Comparison of ENCODE assay signal across 8 cellular contexts in the genomic region with DNA sequence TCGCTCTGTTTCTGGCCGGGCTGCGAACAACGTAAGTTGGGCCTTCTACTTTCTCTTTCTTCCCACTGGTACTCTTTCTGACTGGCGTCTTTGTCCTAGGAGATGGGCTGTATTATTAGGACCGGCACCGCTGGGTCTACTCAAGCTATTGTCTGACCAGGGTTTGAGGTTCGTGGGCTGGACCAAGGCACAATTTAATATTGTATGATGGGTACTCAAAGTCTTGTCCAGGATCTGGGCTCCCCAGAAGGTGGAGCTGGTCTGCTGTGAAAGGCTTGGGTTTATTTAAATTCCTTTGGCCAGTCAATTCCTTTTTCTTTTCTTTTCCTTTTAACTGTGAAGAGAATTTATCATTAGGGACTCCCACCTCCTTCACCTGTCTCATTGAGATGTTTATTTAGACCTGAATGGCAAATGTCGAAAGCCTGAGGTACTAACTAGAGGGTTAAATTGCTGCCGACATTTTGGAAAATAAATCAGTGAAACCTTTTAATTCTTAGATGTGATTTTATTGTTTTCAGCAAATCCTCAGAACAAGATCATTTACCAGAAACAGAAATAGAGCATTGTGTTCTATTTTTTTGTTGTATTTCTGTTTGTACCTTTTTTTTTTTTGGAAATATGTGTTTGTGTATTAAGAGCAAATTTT. TPM values are rescaled to one million over a fixed set of nuclear protein-coding genes. Genes with fewer than 3 reads are reported as not detected.
A peak's percentile ranks its signal among the peaks of the same experiment; 100 is the strongest.
DNase-seq lines count a peak whose midpoint lies in the region; ATAC-seq and TF ChIP-seq lines count a peak whose summit lies in the region.

No MANE protein-coding gene starts in this region.

- no TSS peak for BruUV-seq in IMR-90 (replicated peaks; lab: Mats Ljungman, UMichigan)

- H4K91ac ChIP-seq in IMR-90 (ENCODE audit: insufficient read depth, low read depth, low read length) = peak overlapping the region; percentile 33; the same call in 1 of the 2 replicates

- H3K23ac ChIP-seq in IMR-90 (ENCODE audit: low read depth, low read length) = 0 out of 2 replicates have a peak overlapping the region, but pooled peaks have one; percentile 41

- peak; percentile 9 for ATAC-seq in GM19452 (IDR thresholded peaks at IDR 0.05; ENCODE audit: unreplicated experiment)
- peak; percentile 72 for ATAC-seq in IMR-90 (ENCODE audit: low read depth)

- H4K5ac ChIP-seq in IMR-90 (ENCODE audit: low read depth, low read length) = peak overlapping the region; percentile 62

- H3K27me3 Mint-ChIP-seq in activated CD4-positive, alpha-beta memory T cell treated with anti-CD3 and anti-CD28 coated beads for 36 hours = peaks cover 39% of the 10 kb centered on the region

- peak overlapping the region; percentile 79 for H3K4me2 ChIP-seq in IMR-90 (ENCODE audit: low read depth, low read length)

- no CpG with 5 or more reads among the region's 10 CpGs for WGBS in IMR-90 (ENCODE audit: extremely low coverage in 2 of 2, insufficient read length in 1 of 2), 2 experiments

- peak overlapping the region; percentile 24 for H3K27ac Mint-ChIP-seq in activated CD4-positive, alpha-beta memory T cell treated with anti-CD3 and anti-CD28 coated beads for 36 hours

- H2BK5ac ChIP-seq in IMR-90 (ENCODE audit: low read depth, low read length, poor library complexity, severe bottlenecking) = peak overlapping the region; percentile 69

- H2AFZ ChIP-seq in IMR-90 (replicated peaks; ENCODE audit: low read length, poor library complexity) (peak overlapping the region; percentile 94), neuron (ENCODE audit: low read depth, low read length) (peak overlapping the region; percentile 83)

- H3K4me1 ChIP-seq in IMR-90 (ENCODE audit: control insufficient read depth, insufficient read depth, low read length) (peaks cover 6% of the 10 kb centered on the region; the same call in 1 of the 2 replicates), neuron (ENCODE audit: insufficient read depth, low read length) (peaks cover 18% of the 10 kb centered on the region)

- CTCF ChIA-PET in IMR-90 (lab: Yijun Ruan, JAX) = interaction anchor here (0.6 to 1.6 kb wide), 6 partner anchors 13 to 1149 kb away, joined by 3 to 5 read pairs (median 3); no protein-coding TSS in a partner anchor
- CTCF ChIA-PET in activated CD4-positive, alpha-beta memory T cell treated with anti-CD3 and anti-CD28 coated beads for 36 hours (lab: Charles Lee) = interaction anchor here (1.4 to 1.5 kb wide), 2 partner anchors 15 to 68 kb away, joined by 3 to 4 read pairs; no protein-coding TSS in a partner anchor

- peak overlapping the region; percentile 64 for H3K27ac ChIP-seq in IMR-90 (ENCODE audit: insufficient read depth, low read length)

- POLR2A ChIA-PET in IMR-90 (lab: Charles Lee; ENCODE audit: unreplicated experiment) = no interaction called here
- POLR2A ChIA-PET in activated CD4-positive, alpha-beta memory T cell treated with anti-CD3 and anti-CD28 coated beads for 36 hours (lab: Charles Lee) = no interaction called here

- H4K8ac ChIP-seq in IMR-90 (ENCODE audit: low read depth in 2 of 2, low read length in 2 of 2) = peak overlapping the region; percentile 18 to 88

- H3K4me3 ChIP-seq in IMR-90 (ENCODE audit: insufficient read depth, low read depth, low read length) = peak overlapping the region; percentile 66
- H3K4me3 ChIP-seq in fibroblast of villous mesenchyme (ENCODE audit: low read depth, low read length) = peak overlapping the region; percentile 89
- H3K4me3 ChIP-seq in neuron (ENCODE audit: low read length) = peak overlapping the region; percentile 65

- H3K4ac ChIP-seq in IMR-90 (ENCODE audit: low read depth, low read length) = peak overlapping the region; percentile 57

- dilution Hi-C loops in IMR-90 (cut with HindIII; ENCODE audit: low sequenced_read_pairs, unreplicated experiment) = no loop called here

- no peaks in the 10 kb centered on the region for H3K9me1 ChIP-seq in IMR-90 (ENCODE audit: insufficient read depth, low read length)

- no peak for TF ChIP-seq POLR2A in IMR-90 (IDR thresholded peaks at IDR 0.05; ENCODE audit: low read depth, low read length)

- H3K79me1 ChIP-seq in IMR-90 (ENCODE audit: low read depth in 1 of 2, low read length in 2 of 2) = peaks cover 13 to 20% of the 10 kb centered on the region in 2 experiments

- peak overlapping the region; percentile 60 for H2AK9ac ChIP-seq in IMR-90 (replicated peaks; ENCODE audit: low read depth, low read length, poor library complexity)

- TF ChIP-seq CTCF in IMR-90 (conservative IDR thresholded peaks at IDR 0.05; ENCODE audit: low read depth, low read length) (peak; percentile 77), fibroblast of villous mesenchyme (IDR thresholded peaks at IDR 0.05; ENCODE audit: insufficient read depth, low read depth, low read length) (peak; percentile 56)

- H3K56ac ChIP-seq in IMR-90 (ENCODE audit: extremely low read depth, insufficient read depth, low read length) = peak overlapping the region; percentile 7; the same call in 1 of the 2 replicates

- 0 out of 2 replicates have a peak overlapping the region, but pooled peaks have one; percentile 15 for H2BK20ac ChIP-seq in IMR-90 (ENCODE audit: low read depth, low read length)

- no peaks in the 10 kb centered on the region for H3K9me3 ChIP-seq in IMR-90 (ENCODE audit: control insufficient read depth, insufficient read depth, low read length)
- H3K9me3 ChIP-seq in neuron (ENCODE audit: low read length) = no peaks in the 10 kb centered on the region

- peak overlapping the region; percentile 46; the same call in 1 of the 2 replicates for H3K18ac ChIP-seq in IMR-90 (ENCODE audit: low read depth, low read length)

- H3K36me3 ChIP-seq in IMR-90 (ENCODE audit: control insufficient read depth, insufficient read depth, low read length) (no peaks in the 10 kb centered on the region; the same call in 1 of the 2 replicates), neuron (ENCODE audit: insufficient read depth, low read length) (peaks cover 17% of the 10 kb centered on the region)

- no peak overlapping the region for H2AK5ac ChIP-seq in IMR-90 (ENCODE audit: low read depth, low read length)

- H3K4me3 Mint-ChIP-seq in activated CD4-positive, alpha-beta memory T cell treated with anti-CD3 and anti-CD28 coated beads for 36 hours = peak overlapping the region; percentile 84

- intact Hi-C loops in IMR-90 (cut with micrococcal nuclease) = loop anchor here (1.0 to 10.0 kb wide), 6 partner anchors 66 to 912 kb away; no protein-coding TSS in a partner anchor
- intact Hi-C loops in activated CD4-positive, alpha-beta memory T cell treated with anti-CD3 and anti-CD28 coated beads for 36 hours (cut with micrococcal nuclease) = no loop called here

- peak overlapping the region; percentile 52 for H3K9ac ChIP-seq in IMR-90 (ENCODE audit: low read depth, low read length)

- H2BK15ac ChIP-seq in IMR-90 (ENCODE audit: low read depth, low read length) = peak overlapping the region; percentile 17; the same call in 2 of the 3 replicates

- H4K20me1 ChIP-seq in IMR-90 (ENCODE audit: insufficient read depth, low read length) = no peaks in the 10 kb centered on the region; the same call in 1 of the 2 replicates

- H2BK120ac ChIP-seq in IMR-90 (ENCODE audit: low read depth, low read length) = peak overlapping the region; percentile 74

- no peaks in the 10 kb centered on the region for H3K27me3 ChIP-seq in IMR-90 (ENCODE audit: control insufficient read depth, insufficient read depth, low read length)
- no peaks in the 10 kb centered on the region for H3K27me3 ChIP-seq in neuron (ENCODE audit: insufficient read depth, low read length)

- H3K4me1 Mint-ChIP-seq in activated CD4-positive, alpha-beta memory T cell treated with anti-CD3 and anti-CD28 coated beads for 36 hours (ENCODE audit: low read depth) = peaks cover 9% of the 10 kb centered on the region

- DNase-seq in COLO668 (lab: John Stamatoyannopoulos, UW; ENCODE audit: unreplicated experiment) = peak; percentile 55
- peak; percentile 79 for DNase-seq in IMR-90
- DNase-seq in activated CD4-positive, alpha-beta memory T cell treated with anti-CD3 and anti-CD28 coated beads for 36 hours = peak; percentile 11
- peak; percentile 68 for DNase-seq in fibroblast of villous mesenchyme (ENCODE audit: low read depth)
- DNase-seq in germinal center (ENCODE audit: low spot score) = no peak
- no peak for DNase-seq in retina

- H3K9me3 Mint-ChIP-seq in activated CD4-positive, alpha-beta memory T cell treated with anti-CD3 and anti-CD28 coated beads for 36 hours = no peaks in the 10 kb centered on the region

- TF ChIP-seq RAD21 in IMR-90 (IDR thresholded peaks at IDR 0.05; ENCODE audit: low read length) = peak; percentile 82

- in situ Hi-C loops in IMR-90 (cut with MboI; ENCODE audit: low sequenced_read_pairs) = loop anchor here (10.0 kb wide), 1 partner anchor 212 kb away; no protein-coding TSS in a partner anchor

- peak overlapping the region; percentile 74 for H3K14ac ChIP-seq in IMR-90 (replicated peaks; ENCODE audit: low read depth, low read length)

- H3K36me3 Mint-ChIP-seq in activated CD4-positive, alpha-beta memory T cell treated with anti-CD3 and anti-CD28 coated beads for 36 hours = peaks cover 5% of the 10 kb centered on the region

TF ChIP-seq in IMR-90, 13 proteins besides CTCF, POLR2A, EP300 and RAD21:
- TF ChIP-seq MAZ (IDR thresholded peaks at IDR 0.05; ENCODE audit: borderline replicate concordance, low read depth, low read length) = no peak
- peak; percentile 35 for TF ChIP-seq RCOR1 (IDR thresholded peaks at IDR 0.05; ENCODE audit: insufficient replicate concordance, low read length)
- TF ChIP-seq SMC3 (IDR thresholded peaks at IDR 0.05; ENCODE audit: low read depth, low read length) = peak; percentile 58

RNA-seq across cellular contexts. Expression of a gene that starts 0.4 kb away (rescaled TPM):
- total RNA-seq in IMR-90 (2012; rRNA removed) (16.8 and 19.2 TPM in 2 replicates), fibroblast of villous mesenchyme (10.3 and 14.2 TPM in 2 replicates)
- polyA plus RNA-seq in IMR-90 (2012; rRNA removed) = 7.2 and 8.6 TPM in 2 replicates
- polyA plus RNA-seq in IMR-90 (2012; cell fraction: cytosol; rRNA removed) = 3.8 TPM in 2 replicates
- 5.3 and 21.3 TPM in 2 replicates for polyA plus RNA-seq in IMR-90 (2012; cell fraction: nucleus; rRNA removed; ENCODE audit: low replicate concordance)
- total RNA-seq in activated CD4-positive, alpha-beta memory T cell treated with anti-CD3 and anti-CD28 coated beads for 36 hours = under 1 TPM; 0.26 to 0.46 TPM

RNA-seq across cellular contexts. Expression of a gene that starts 0.8 kb away (rescaled TPM):
- total RNA-seq in IMR-90 (2012; rRNA removed) (2.3 and 3.6 TPM in 2 replicates), fibroblast of villous mesenchyme (1.9 and 2.6 TPM in 2 replicates)
- polyA plus RNA-seq in IMR-90 (2012; rRNA removed) = 2.8 and 3.0 TPM in 2 replicates
- 1.6 and 1.8 TPM in 2 replicates for polyA plus RNA-seq in IMR-90 (2012; cell fraction: cytosol; rRNA removed)
- 0.86 and 1.4 TPM in 2 replicates for polyA plus RNA-seq in IMR-90 (2012; cell fraction: nucleus; rRNA removed; ENCODE audit: low replicate concordance)
- under 1 TPM; 0.19 to 0.51 TPM for total RNA-seq in activated CD4-positive, alpha-beta memory T cell treated with anti-CD3 and anti-CD28 coated beads for 36 hours

RNA-seq across cellular contexts. Expression of a gene that starts 39.1 kb away (rescaled TPM):
- 36.4 and 78.3 TPM in 2 replicates for total RNA-seq in IMR-90 (2012; rRNA removed)
- polyA plus RNA-seq in IMR-90 (2012; rRNA removed) = 135 and 146 TPM in 2 replicates
- 160 and 262 TPM in 2 replicates for polyA plus RNA-seq in IMR-90 (2012; cell fraction: cytosol; rRNA removed)
- polyA plus RNA-seq in IMR-90 (2012; cell fraction: nucleus; rRNA removed; ENCODE audit: low replicate concordance) = 56.0 and 108 TPM in 2 replicates
- total RNA-seq in activated CD4-positive, alpha-beta memory T cell treated with anti-CD3 and anti-CD28 coated beads for 36 hours = under 1 TPM in 1 of 2 experiments, not detected in 1; 0.17 TPM
- 36.7 and 46.7 TPM in 2 replicates for total RNA-seq in fibroblast of villous mesenchyme

Comparison
In these comparisons a context has a peak if more than half of its experiments do, and no peak if none do; other contexts are left out.
1. DNase-seq: peak in COLO668 (single experiment), IMR-90 (single experiment), activated CD4-positive, alpha-beta memory T cell treated with anti-CD3 and anti-CD28 coated beads for 36 hours (single experiment) and fibroblast of villous mesenchyme (single experiment); none in germinal center (single experiment) and retina (single experiment).
2. RNA of a gene that starts 39.1 kb away (total RNA-seq): 36.7 to 46.7 TPM in fibroblast of villous mesenchyme and 36.4 to 78.3 TPM in IMR-90; 0.17 TPM in activated CD4-positive, alpha-beta memory T cell treated with anti-CD3 and anti-CD28 coated beads for 36 hours; every median in the first group is over 10 times any median in the second.
3. Peak in every context shown above with its lines, with median percentiles within 50 percentile points of each other: H3K4me3 ChIP-seq.